17 cellular contexts compared by ENCODE assay signal in genomic region chr2:86695053-86695691, GRCh38. TPM values are rescaled to one million over a fixed set of nuclear protein-coding genes. Genes with fewer than 3 reads are reported as not detected.
DNase-seq lines count a peak whose midpoint lies in the region; TF ChIP-seq lines count a peak whose summit lies in the region.
"Had no signal": no experiment of that assay in that cellular context is flagged by ENCODE, and none has a peak within 500 bp of the region (broad histone marks: within the 10 kb centered on the region; RNA-seq: fewer than 3 reads in every experiment).

No MANE protein-coding gene starts in this region.

- CTCF ChIA-PET in activated naive CD4-positive, alpha-beta T cell treated with anti-CD3 and anti-CD28 coated beads for 36 hours (lab: Charles Lee) = no interaction called here

- no peak for TF ChIP-seq CTCF in NB4 (IDR thresholded peaks at IDR 0.05; ENCODE audit: low read depth, low read length)
- no peak for TF ChIP-seq CTCF in endodermal cell (conservative IDR thresholded peaks at IDR 0.05)
- TF ChIP-seq CTCF in smooth muscle cell (IDR thresholded peaks at IDR 0.05; ENCODE audit: borderline replicate concordance, insufficient read depth, poor library complexity, severe bottlenecking) = no peak

- H3K27me3 Mint-ChIP-seq in activated naive CD4-positive, alpha-beta T cell treated with anti-CD3 and anti-CD28 coated beads for 36 hours (ENCODE audit: low read depth) = no peaks in the 10 kb centered on the region
- no peaks in the 10 kb centered on the region for H3K27me3 Mint-ChIP-seq in endodermal cell (ENCODE audit: insufficient read depth)

- H3K4me3 ChIP-seq in NB4 (ENCODE audit: low read depth, low read length) (no peak overlapping the region), endodermal cell (ENCODE audit: low read length) (no peak overlapping the region), smooth muscle cell (no peak overlapping the region)
- H3K4me3 ChIP-seq: SK-N-MC had no signal

- peaks cover 25% of the 10 kb centered on the region for H3K9me3 ChIP-seq in endodermal cell (ENCODE audit: control insufficient read depth, low read length)
- no peaks in the 10 kb centered on the region for H3K9me3 ChIP-seq in smooth muscle cell (replicated peaks; ENCODE audit: low read depth)

- no peak for TF ChIP-seq POLR2A in NB4 (IDR thresholded peaks at IDR 0.05; ENCODE audit: extremely low read depth, insufficient read length)

- no peak overlapping the region for H3K27ac ChIP-seq in endodermal cell (ENCODE audit: low read depth, low read length)
- peak overlapping the region; percentile 91 for H3K27ac ChIP-seq in smooth muscle cell (ENCODE audit: low read depth)
- H3K27ac ChIP-seq: SK-N-MC had no signal

- DNase-seq in activated naive CD4-positive, alpha-beta T cell treated with anti-CD3 and anti-CD28 coated beads for 36 hours = peak; percentile 12
- no peak for DNase-seq in activated naive CD4-positive, alpha-beta T cell treated with anti-CD3 and anti-CD28 coated beads, Interleukin-2, amount 50 U/mL, for 16 hours
- DNase-seq in NB4 (ENCODE audit: low read depth) (peak; percentile 10), endodermal cell (peak; percentile 81), smooth muscle cell (lab: John Stamatoyannopoulos, UW; ENCODE audit: unreplicated experiment) (no peak), GDM1 (lab: John Stamatoyannopoulos, UW) (no peak)
- no peak for DNase-seq in activated CD8-positive, alpha-beta memory T cell treated with anti-CD3 and anti-CD28 coated beads for 24 hours
- DNase-seq in activated effector memory CD4-positive, alpha-beta T cell treated with anti-CD3 and anti-CD28 coated beads, Interleukin-2, amount 50 U/mL, for 16 hours = no peak
- DNase-seq: activated CD4-positive, CD25-positive, alpha-beta regulatory T cell; activated gamma-delta T cell treated with Interleukin-2 at 50 U/mL for 16 hours; caudate nucleus; DND-41; HFFc6; NCI-H1417 treated with DMSO at 0.1 percent for 48 hours; NCI-H526 had no signal

- H3K9ac ChIP-seq in endodermal cell (ENCODE audit: extremely low read depth, low read length, poor library complexity, severe bottlenecking) (no peak overlapping the region), smooth muscle cell (ENCODE audit: low read depth) (peak overlapping the region; percentile 79)

- 86 to 98% methylated on average over 4 to 9 of the region's 9 CpGs for WGBS in endodermal cell (ENCODE audit: insufficient coverage in 1 of 2, insufficient read length in 1 of 2), 2 experiments
- 74% methylated on average over 9 of the region's 9 CpGs for WGBS in smooth muscle cell (ENCODE audit: low lambda C conversion rate)

- H3K36me3 ChIP-seq in endodermal cell (ENCODE audit: control insufficient read depth, insufficient read depth, low read length) (no peaks in the 10 kb centered on the region), smooth muscle cell (ENCODE audit: low read depth) (no peaks in the 10 kb centered on the region)

- H3K4me1 ChIP-seq in endodermal cell (ENCODE audit: control insufficient read depth, insufficient read depth, low read length) = no peaks in the 10 kb centered on the region
- H3K4me1 ChIP-seq in smooth muscle cell (ENCODE audit: low read depth) = no peaks in the 10 kb centered on the region

- no peak overlapping the region for H3K4me3 Mint-ChIP-seq in activated naive CD4-positive, alpha-beta T cell treated with anti-CD3 and anti-CD28 coated beads for 36 hours
- H3K4me3 Mint-ChIP-seq in endodermal cell = no peak overlapping the region
- H3K4me3 Mint-ChIP-seq: HFFc6, mesothelial cell of epicardium had no signal

- no peak overlapping the region for H3K4me2 ChIP-seq in smooth muscle cell

- intact Hi-C loops in activated naive CD4-positive, alpha-beta T cell treated with anti-CD3 and anti-CD28 coated beads for 36 hours (cut with micrococcal nuclease) = no loop called here

- H3K27me3 ChIP-seq in endodermal cell (ENCODE audit: control insufficient read depth, insufficient read depth, low read length, poor library complexity, severe bottlenecking) (no peaks in the 10 kb centered on the region), smooth muscle cell (ENCODE audit: low read depth) (no peaks in the 10 kb centered on the region)

- no peak overlapping the region for H3K27ac Mint-ChIP-seq in activated naive CD4-positive, alpha-beta T cell treated with anti-CD3 and anti-CD28 coated beads for 36 hours
- no peak overlapping the region for H3K27ac Mint-ChIP-seq in endodermal cell
- H3K27ac Mint-ChIP-seq: HFFc6, mesothelial cell of epicardium had no signal

- H3F3A ChIP-seq in smooth muscle cell (ENCODE audit: low read depth) = no peaks in the 10 kb centered on the region

- no peaks in the 10 kb centered on the region for H3K79me2 ChIP-seq in smooth muscle cell (ENCODE audit: low read depth)

- peaks cover 6% of the 10 kb centered on the region for H3K36me3 Mint-ChIP-seq in activated naive CD4-positive, alpha-beta T cell treated with anti-CD3 and anti-CD28 coated beads for 36 hours (ENCODE audit: low read depth)
- H3K36me3 Mint-ChIP-seq in endodermal cell (ENCODE audit: low read depth) = peaks cover 2% of the 10 kb centered on the region

- no peak overlapping the region for H2AFZ ChIP-seq in smooth muscle cell (ENCODE audit: low read depth)

- no peaks in the 10 kb centered on the region for H4K20me1 ChIP-seq in smooth muscle cell (ENCODE audit: low read depth)

- peaks cover 8% of the 10 kb centered on the region for H3K4me1 Mint-ChIP-seq in activated naive CD4-positive, alpha-beta T cell treated with anti-CD3 and anti-CD28 coated beads for 36 hours (ENCODE audit: low read depth)
- no peaks in the 10 kb centered on the region for H3K4me1 Mint-ChIP-seq in endodermal cell
- H3K4me1 Mint-ChIP-seq: mesothelial cell of epicardium had no signal

- H3K9me3 Mint-ChIP-seq in activated naive CD4-positive, alpha-beta T cell treated with anti-CD3 and anti-CD28 coated beads for 36 hours = peaks cover 23% of the 10 kb centered on the region
- peaks cover 36% of the 10 kb centered on the region for H3K9me3 Mint-ChIP-seq in endodermal cell

RNA-seq across cellular contexts. Expression of gene RMND5A, which starts 24.9 kb away (rescaled TPM):
- 10 to 100 TPM; 38.0 to 38.4 TPM for total RNA-seq in activated naive CD4-positive, alpha-beta T cell treated with anti-CD3 and anti-CD28 coated beads for 36 hours
- total RNA-seq in endodermal cell = 10 to 100 TPM; 45.4 to 49.3 TPM
- 26.3 TPM for polyA plus RNA-seq in endodermal cell (2013, experiment 1 of 2)
- polyA plus RNA-seq in endodermal cell (2013, experiment 2 of 2) = 25.9 TPM
- 21.8 and 26.8 TPM in 2 replicates for total RNA-seq in smooth muscle cell
- 6.0 and 6.9 TPM in 2 replicates for polyA plus RNA-seq in smooth muscle cell

Comparison
In these comparisons a context has a peak if more than half of its experiments do, and no peak if none do; other contexts are left out.
1. DNase-seq: peak in activated naive CD4-positive, alpha-beta T cell treated with anti-CD3 and anti-CD28 coated beads for 36 hours (single experiment), NB4 (single experiment) and endodermal cell (single experiment); none in activated naive CD4-positive, alpha-beta T cell treated with anti-CD3 and anti-CD28 coated beads, Interleukin-2, amount 50 U/mL, for 16 hours (single experiment), smooth muscle cell (single experiment), activated CD8-positive, alpha-beta memory T cell treated with anti-CD3 and anti-CD28 coated beads for 24 hours (single experiment), GDM1 (single experiment) and activated effector memory CD4-positive, alpha-beta T cell treated with anti-CD3 and anti-CD28 coated beads, Interleukin-2, amount 50 U/mL, for 16 hours (single experiment).